8 cellular contexts compared by ENCODE assay signal in the genomic region with DNA sequence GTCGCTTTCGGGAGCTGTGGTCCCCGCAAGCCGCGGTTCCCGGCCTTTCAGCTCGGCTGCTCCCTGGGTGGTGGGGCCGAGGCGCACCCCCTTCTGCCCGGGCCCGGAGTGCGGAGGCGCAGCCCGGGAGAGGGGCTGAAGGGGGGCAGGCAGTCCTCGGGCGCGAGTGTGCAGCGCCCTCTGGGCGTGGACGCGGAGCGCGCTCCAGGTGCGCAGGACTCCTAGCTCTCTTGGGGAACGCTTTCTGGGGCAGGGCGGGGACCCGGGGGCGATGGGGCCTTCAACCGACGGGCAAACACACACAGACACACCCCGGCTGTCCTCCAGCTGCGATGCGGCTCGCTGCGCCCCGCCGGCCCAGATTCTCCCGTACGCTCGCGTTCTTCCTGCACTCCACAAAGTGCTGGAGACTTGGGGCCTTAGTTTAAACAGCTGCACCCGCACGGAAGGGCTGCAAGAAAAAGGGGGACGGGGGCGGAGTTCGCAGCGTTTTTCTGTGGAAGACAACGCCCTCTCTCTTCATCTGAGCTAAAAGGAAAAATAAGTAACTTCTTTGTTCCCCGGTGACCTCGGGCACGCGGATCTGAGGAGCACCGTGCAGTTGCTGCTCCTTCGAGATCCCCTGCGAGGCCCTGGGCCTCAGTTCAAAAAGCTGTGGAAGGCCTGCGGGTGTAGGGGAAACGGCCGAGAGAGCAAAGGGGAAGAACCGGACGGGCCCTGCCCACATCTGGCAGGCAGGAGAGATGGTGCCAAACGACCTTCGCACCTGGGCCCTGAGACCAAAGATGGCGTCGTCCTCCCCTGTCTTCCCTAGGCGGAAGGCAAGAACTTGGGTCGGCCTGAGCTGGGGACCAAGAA. TPM values are rescaled to one million over a fixed set of nuclear protein-coding genes. Genes with fewer than 3 reads are reported as not detected.
A peak's percentile ranks its signal among the peaks of the same experiment; 100 is the strongest.
DNase-seq lines count a peak whose midpoint lies in the region; ATAC-seq, FAIRE-seq and TF ChIP-seq lines count a peak whose summit lies in the region.

No MANE protein-coding gene starts in this region.

- H3K4me1 Mint-ChIP-seq in MCF 10A (ENCODE audit: insufficient read depth, unreplicated experiment) = peaks cover 25% of the 10 kb centered on the region

- peak overlapping the region; percentile 59 for H3K27ac Mint-ChIP-seq in MCF 10A (ENCODE audit: low read depth, unreplicated experiment)

- H3K4me3 Mint-ChIP-seq in MCF 10A (ENCODE audit: unreplicated experiment) = peak overlapping the region; percentile 75

- no peaks in the 10 kb centered on the region for H3K9me3 ChIP-seq in DOHH2 (ENCODE audit: control insufficient read depth, insufficient read depth, low read length)

- intact Hi-C loops in MCF 10A (cut with micrococcal nuclease) = loop anchor here (1.0 to 2.0 kb wide), 5 partner anchors 46 to 123 kb away; no protein-coding TSS in a partner anchor

- H3K27me3 Mint-ChIP-seq in MCF 10A (ENCODE audit: insufficient read depth, unreplicated experiment) = no peaks in the 10 kb centered on the region

- FAIRE-seq in RCC 7860 (lab: Jason Lieb, UNC) = no peak

- TSS peak; percentile 40 for BruUV-seq in MCF 10A (replicated peaks; lab: Mats Ljungman, UMichigan)

- no peaks in the 10 kb centered on the region for H3K9me3 Mint-ChIP-seq in MCF 10A (ENCODE audit: unreplicated experiment)

- H3K36me3 Mint-ChIP-seq in MCF 10A (ENCODE audit: insufficient read depth, unreplicated experiment) = no peaks in the 10 kb centered on the region

- POLR2A ChIA-PET in MCF 10A (lab: Yijun Ruan, JAX) = interaction anchor here (0.6 to 8.2 kb wide), 32 partner anchors 8 to 392 kb away, joined by 3 to 222 read pairs (median 5); a partner anchor contains a TSS

- no peak overlapping the region for H3K27ac ChIP-seq in DOHH2 (ENCODE audit: low read depth, low read length)

- H3K36me3 ChIP-seq in DOHH2 (ENCODE audit: control insufficient read depth, low read length) = no peaks in the 10 kb centered on the region

- peak; percentile 61 for TF ChIP-seq CTCF in DOHH2 (IDR thresholded peaks at IDR 0.05; ENCODE audit: low read depth, low read length, poor library complexity, severe bottlenecking)
- TF ChIP-seq CTCF in MCF 10A (IDR thresholded peaks at IDR 0.05; ENCODE audit: unreplicated experiment) = peak; percentile 79

- H3K4me3 ChIP-seq in DOHH2 (ENCODE audit: low read length) = peak overlapping the region; percentile 66

- H3F3A ChIP-seq in DOHH2 (ENCODE audit: control insufficient read depth, insufficient read depth) = no peaks in the 10 kb centered on the region

- H3K4me2 ChIP-seq in DOHH2 (ENCODE audit: low read length) = peak overlapping the region; percentile 72

- H4K20me1 ChIP-seq in DOHH2 (ENCODE audit: control insufficient read depth, insufficient read depth, low read depth, low read length) = 0 out of 2 replicates have a peak, but pooled peaks cover 5% of the 10 kb centered on the region

- CTCF ChIA-PET in MCF 10A (lab: Yijun Ruan, JAX) = interaction anchor here (0.6 to 8.4 kb wide), 50 partner anchors 8 to 415 kb away, joined by 3 to 140 read pairs (median 5); no protein-coding TSS in a partner anchor

- H3K4me1 ChIP-seq in DOHH2 (ENCODE audit: control insufficient read depth, low read length) = peaks cover 31% of the 10 kb centered on the region

- peak; percentile 44 for ATAC-seq in GM21381 (IDR thresholded peaks at IDR 0.05; ENCODE audit: unreplicated experiment)

- H3K27me3 ChIP-seq in DOHH2 (ENCODE audit: control insufficient read depth, low read length) = peaks cover 58% of the 10 kb centered on the region

- DNase-seq in HS-27A (ENCODE audit: low read depth) (peak; percentile 27), RCC 7860 (ENCODE audit: low spot score) (peak; percentile 35), MCF 10A (ENCODE audit: unreplicated experiment) (peak; percentile 81), islet precursor cell (peak; percentile 81)
- peak; percentile 26 for DNase-seq in stimulated activated CD4-positive, alpha-beta T cell treated with anti-CD3 and anti-CD28 coated beads, Interleukin-12 subunit alpha, Interleukin-12 subunit beta, amount 100 ng/mL, for 4 hours
- DNase-seq in NK-92 treated with Interleukin-12 subunit alpha and Interleukin-12 subunit beta, amount 100 ng/mL, for 24 hours (lab: John Stamatoyannopoulos, UW) = no peak

- H3K9me2 ChIP-seq in DOHH2 (replicated peaks; ENCODE audit: control insufficient read depth, low read length) = no peaks in the 10 kb centered on the region

- no peaks in the 10 kb centered on the region for H3K79me2 ChIP-seq in DOHH2 (ENCODE audit: control insufficient read depth, low read length)

RNA-seq across cellular contexts. Expression of a gene that starts 0.6 kb away (rescaled TPM):
- 214 and 232 TPM in 2 replicates for total RNA-seq in MCF 10A (2022)
